Comparison of ENCODE assay signal across 20 cellular contexts in genomic region chr3:184346480-184346879, GRCh38. TPM values are rescaled to one million over a fixed set of nuclear protein-coding genes. Genes with fewer than 3 reads are reported as not detected.
A peak's percentile ranks its signal among the peaks of the same experiment; 100 is the strongest.
DNase-seq lines count a peak whose midpoint lies in the region; ATAC-seq, FAIRE-seq and TF ChIP-seq lines count a peak whose summit lies in the region.
"Had no signal": no experiment of that assay in that cellular context is flagged by ENCODE, and none has a peak within 500 bp of the region (broad histone marks: within the 10 kb centered on the region; RNA-seq: fewer than 3 reads in every experiment).

No MANE protein-coding gene starts in this region.

- H3K9me3 Mint-ChIP-seq in activated CD8-positive, alpha-beta T cell treated with anti-CD3 and anti-CD28 coated beads for 36 hours = no peaks in the 10 kb centered on the region

- no peak overlapping the region for H3K27ac Mint-ChIP-seq in activated CD8-positive, alpha-beta T cell treated with anti-CD3 and anti-CD28 coated beads for 36 hours

- TF ChIP-seq RAD21 in HepG2 (CRISPR knock-in tag; IDR thresholded peaks at IDR 0.05) = no peak

- no peak for FAIRE-seq in HepG2 (lab: Jason Lieb, UNC)
- FAIRE-seq: A549, GM12878 had no signal

- TF ChIP-seq POLR2A in HepG2 (IDR thresholded peaks at IDR 0.05; ENCODE audit: insufficient read depth in 1 of 2, low read depth in 2 of 2, low read length in 2 of 2) (no peak), right lobe of liver (IDR thresholded peaks at IDR 0.05) (no peak)

- no peak overlapping the region for H3K9ac ChIP-seq in HepG2 (ENCODE audit: insufficient read depth, low read depth, low read length)

- H3K79me2 ChIP-seq in HepG2 (ENCODE audit: insufficient read depth, low read length) = no peaks in the 10 kb centered on the region

- ATAC-seq in HepG2 = no peak
- no peak for ATAC-seq in right lobe of liver
- no peak for ATAC-seq in psoas muscle
- ATAC-seq in GM21526 (IDR thresholded peaks at IDR 0.05; ENCODE audit: low FRiP score, unreplicated experiment) = no peak
- no peak for ATAC-seq in activated CD8-positive, alpha-beta T cell treated with anti-CD3 and anti-CD28 coated beads for 36 hours
- no peak for ATAC-seq in GM18519 (IDR thresholded peaks at IDR 0.05; ENCODE audit: low FRiP score, unreplicated experiment)

- no peak overlapping the region for H2AFZ ChIP-seq in HepG2 (ENCODE audit: low read length)

- no peaks in the 10 kb centered on the region for H3K27me3 Mint-ChIP-seq in activated CD8-positive, alpha-beta T cell treated with anti-CD3 and anti-CD28 coated beads for 36 hours

- H3K4me1 Mint-ChIP-seq in activated CD8-positive, alpha-beta T cell treated with anti-CD3 and anti-CD28 coated beads for 36 hours (ENCODE audit: low read depth) = no peaks in the 10 kb centered on the region

- H3K9me3 ChIP-seq in HepG2 (ENCODE audit: low read length) (no peaks in the 10 kb centered on the region), right lobe of liver (no peaks in the 10 kb centered on the region), psoas muscle (no peaks in the 10 kb centered on the region)
- H3K9me3 ChIP-seq: A549; BLaER1 treated with 17β-estradiol and CSF1 and Interleukin-3, amounts not matched to agents 10 nM and 100 nM; HAP-1 had no signal

- POLR2A ChIA-PET in HepG2 (lab: Yijun Ruan, JAX) = interaction anchor here (2.2 kb wide), 1 partner anchor 11 kb away, joined by 5 read pairs; no protein-coding TSS in a partner anchor
- POLR2A ChIA-PET in activated CD8-positive, alpha-beta T cell treated with anti-CD3 and anti-CD28 coated beads for 36 hours (lab: Charles Lee) = interaction anchor here (0.9 to 1.7 kb wide), 3 partner anchors 9 to 21 kb away, joined by 3 to 10 read pairs (median 5); partner anchors contain the start of genes CLCN2, FAM131A and POLR2H

- H3K4me2 ChIP-seq in HepG2 (ENCODE audit: low read depth, low read length) = no peak overlapping the region
- H3K4me2 ChIP-seq: A549 had no signal

- CTCF ChIA-PET in HepG2 (lab: Yijun Ruan, JAX; ENCODE audit: low intra/inter-chr PET ratio, low total read pairs) = interaction anchor here (1.4 kb wide), 1 partner anchor 168 kb away, joined by 6 read pairs; no protein-coding TSS in a partner anchor
- CTCF ChIA-PET in activated CD8-positive, alpha-beta T cell treated with anti-CD3 and anti-CD28 coated beads for 36 hours (lab: Charles Lee) = interaction anchor here (3.4 kb wide), 1 partner anchor 8 kb away, joined by 16 read pairs; no protein-coding TSS in a partner anchor

- H3K27me3 ChIP-seq in HepG2 (ENCODE audit: control insufficient read depth in 1 of 2, insufficient read depth in 2 of 2, low read length in 2 of 2) (no peaks in the 10 kb centered on the region), right lobe of liver (no peaks in the 10 kb centered on the region), dorsolateral prefrontal cortex (no peaks in the 10 kb centered on the region), psoas muscle (ENCODE audit: insufficient read depth in 3 of 3, low read length in 2 of 3) (no peaks in the 10 kb centered on the region)
- H3K27me3 ChIP-seq: BLaER1 treated with 17β-estradiol and CSF1 and Interleukin-3, amounts not matched to agents 10 nM and 100 nM had no signal

- no peak overlapping the region for H3K4me3 Mint-ChIP-seq in activated CD8-positive, alpha-beta T cell treated with anti-CD3 and anti-CD28 coated beads for 36 hours

- H3K4me1 ChIP-seq in HepG2 (ENCODE audit: insufficient read depth, low read length) = peaks cover 15% of the 10 kb centered on the region
- peaks cover 0 to 6% (median 2%) of the 10 kb centered on the region in 4 donors for H3K4me1 ChIP-seq in right lobe of liver
- peaks cover 11% of the 10 kb centered on the region for H3K4me1 ChIP-seq in psoas muscle

- H3K36me3 ChIP-seq in HepG2 (replicated peaks in 1 of 2; ENCODE audit: control insufficient read depth in 1 of 2, insufficient read depth in 2 of 2, low read length in 2 of 2) (peaks cover 4 to 22% of the 10 kb centered on the region in 2 experiments; a peak in 4 of 5 replicates), right lobe of liver (no peaks in the 10 kb centered on the region), psoas muscle (ENCODE audit: insufficient read depth in 1 of 2, low read depth in 1 of 2) (peaks cover 2 to 33% of the 10 kb centered on the region in 2 donors)

- TF ChIP-seq CTCF in HepG2 (CRISPR knock-in tag; IDR thresholded peaks at IDR 0.05) = no peak
- no peak for TF ChIP-seq CTCF in right lobe of liver (IDR thresholded peaks at IDR 0.05)
- TF ChIP-seq CTCF in dorsolateral prefrontal cortex (IDR thresholded peaks at IDR 0.05 in 54 of 56, conservative IDR thresholded peaks at IDR 0.05 in 2 of 56; ENCODE audit: low read depth in 1 of 56, partially characterized antibody in 56 of 56) = no peak
- TF ChIP-seq CTCF in psoas muscle (IDR thresholded peaks at IDR 0.05) = no peak
- TF ChIP-seq CTCF in activated CD8-positive, alpha-beta T cell treated with anti-CD3 and anti-CD28 coated beads for 36 hours (IDR thresholded peaks at IDR 0.05) = no peak

- in situ Hi-C loops in HepG2 (cut with HindIII; ENCODE audit: extremely low pct_ligation_motif_present, low pct_unique_long_range_greater_than_20kb) = no loop called here

- H4K20me1 ChIP-seq in HepG2 (ENCODE audit: insufficient read depth, low read length) = no peaks in the 10 kb centered on the region

- DNase-seq in HepG2 (ENCODE audit: low spot score) = no peak
- no peak for DNase-seq in right lobe of liver
- DNase-seq in dorsolateral prefrontal cortex = no peak
- no peak for DNase-seq in psoas muscle
- no peak for DNase-seq in OCI-M2 (lab: John Stamatoyannopoulos, UW; ENCODE audit: unreplicated experiment)
- DNase-seq in activated CD8-positive, alpha-beta T cell treated with anti-CD3 and anti-CD28 coated beads for 36 hours = no peak
- DNase-seq: DND-41; GDM1; MV-4-11; NCI-H2171; NCI-H69; NK-92 treated with Interleukin-12 subunit alpha and Interleukin-12 subunit beta, amount 100 ng/mL, for 24 hours; RPMI8226 had no signal

- H3K27ac ChIP-seq in HepG2 (ENCODE audit: extremely low read length, insufficient read depth, low read length) (no peak overlapping the region), right lobe of liver (no peak overlapping the region), dorsolateral prefrontal cortex (peak overlapping the region in 56 of 59 donors; percentile 80 to 98 (median 93)), psoas muscle (peak overlapping the region; percentile 56)
- H3K27ac ChIP-seq: A549; BLaER1 treated with 17β-estradiol and CSF1 and Interleukin-3, amounts not matched to agents 10 nM and 100 nM had no signal

- no peaks in the 10 kb centered on the region for H3K36me3 Mint-ChIP-seq in activated CD8-positive, alpha-beta T cell treated with anti-CD3 and anti-CD28 coated beads for 36 hours (ENCODE audit: low read depth)

- H3K4me3 ChIP-seq in HepG2 (replicated peaks in 1 of 3; ENCODE audit: insufficient read depth in 1 of 3, low read depth in 2 of 3, low read length in 3 of 3) (no peak overlapping the region), right lobe of liver (no peak overlapping the region), dorsolateral prefrontal cortex (peak overlapping the region in 2 of 59 donors; percentile 15 to 22), psoas muscle (no peak overlapping the region)
- H3K4me3 ChIP-seq: A549; BLaER1 treated with 17β-estradiol and CSF1 and Interleukin-3, amounts not matched to agents 10 nM and 100 nM; GM12878; HAP-1 had no signal

- no peak for TF ChIP-seq EP300 in HepG2 (IDR thresholded peaks at IDR 0.05; ENCODE audit: low read depth in 2 of 2, low read length in 2 of 2)
- no peak for TF ChIP-seq EP300 in HepG2 (CRISPR knock-in tag; IDR thresholded peaks at IDR 0.05; ENCODE audit: borderline replicate concordance)

- BruUV-seq in HepG2 (replicated peaks; lab: Mats Ljungman, UMichigan) = no TSS peak

- 99% methylated on average over 13 of the region's 16 CpGs for WGBS in HepG2 (ENCODE audit: low lambda C conversion rate)
- WGBS in right lobe of liver (ENCODE audit: insufficient coverage, low coverage, low lambda C conversion rate, missing lambda C conversion rate) = 73% methylated on average over 2 of the region's 16 CpGs
- 86 to 91% (median 90%) methylated on average over 16 of the region's 16 CpGs for WGBS in psoas muscle, 3 donors

- intact Hi-C loops in HepG2 (cut with micrococcal nuclease; ENCODE audit: unreplicated experiment) (no loop called here), right lobe of liver (cut with DNase I) (no loop called here), dorsolateral prefrontal cortex (cut with DNase I) (no loop called here), psoas muscle (cut with DNase I) (no loop called here)
- intact Hi-C loops in activated CD8-positive, alpha-beta T cell treated with anti-CD3 and anti-CD28 coated beads for 36 hours (cut with micrococcal nuclease) = no loop called here

RNA-seq across cellular contexts. Expression of gene FAM131A, which starts 9.1 kb away (rescaled TPM):
- total RNA-seq in HepG2 (2016; rRNA removed; fragmentation: Illumina TruSeq; extraction: Trizol) = 7.4 and 9.3 TPM in 2 replicates
- total RNA-seq in HepG2 (2016; cell fraction: cytosol; rRNA removed; fragmentation: Illumina TruSeq; extraction: Trizol; ENCODE audit: low read depth) = 2.3 and 2.5 TPM in 2 replicates
- total RNA-seq in HepG2 (2016; cell fraction: insoluble cytoplasmic fraction; rRNA removed; fragmentation: Illumina TruSeq; extraction: Trizol) = 4.8 and 8.7 TPM in 2 replicates
- total RNA-seq in HepG2 (2016; cell fraction: membrane; rRNA removed; fragmentation: Illumina TruSeq; extraction: Trizol) = 7.8 and 8.3 TPM in 2 replicates
- 4.4 and 6.5 TPM in 2 replicates for total RNA-seq in HepG2 (2016; cell fraction: nucleus; rRNA removed; fragmentation: Illumina TruSeq; extraction: Trizol)
- 9.2 and 14.1 TPM in 2 replicates for polyA plus RNA-seq in HepG2 (2011; rRNA removed)
- 11.9 and 16.8 TPM in 2 replicates for polyA plus RNA-seq in HepG2 (2011; cell fraction: cytosol; rRNA removed)
- polyA plus RNA-seq in HepG2 (2011; cell fraction: nucleus; rRNA removed) = 23.9 and 25.8 TPM in 2 replicates
- polyA plus RNA-seq in HepG2 (2012) = 5.8 and 9.8 TPM in 2 replicates
- 2.3 and 3.2 TPM in 2 replicates for polyA plus RNA-seq in HepG2 (2016; cell fraction: cytosol; fragmentation: Illumina TruSeq; extraction: Trizol; ENCODE audit: low read depth)
- 5.3 and 7.8 TPM in 2 replicates for polyA plus RNA-seq in HepG2 (2016; cell fraction: insoluble cytoplasmic fraction; fragmentation: Illumina TruSeq; extraction: Trizol; ENCODE audit: low read depth)
- polyA plus RNA-seq in HepG2 (2016; cell fraction: membrane; fragmentation: Illumina TruSeq; extraction: Trizol; ENCODE audit: low read depth) = 5.7 and 5.8 TPM in 2 replicates
- 12.3 and 13.4 TPM in 2 replicates for polyA plus RNA-seq in HepG2 (2016; cell fraction: nucleus; fragmentation: Illumina TruSeq; extraction: Trizol; ENCODE audit: insufficient read depth, low read depth)
- polyA minus RNA-seq in HepG2 (2011; rRNA and poly(A)+ RNA removed; ENCODE audit: low replicate concordance) = 22.1 and 24.2 TPM in 2 replicates
- polyA minus RNA-seq in HepG2 (2011; cell fraction: cytosol; rRNA and poly(A)+ RNA removed) = 7.0 and 7.3 TPM in 2 replicates
- 7.0 and 9.2 TPM in 2 replicates for polyA minus RNA-seq in HepG2 (2011; cell fraction: nucleus; rRNA and poly(A)+ RNA removed)
- 1 to 10 TPM; 2.4 to 6.5 (median 3.1) TPM for total RNA-seq in right lobe of liver
- 100 to 1,000 TPM in 106 of 120 experiments, 10 to 100 TPM in 14; 76.8 to 195 (median 128) TPM for total RNA-seq in dorsolateral prefrontal cortex
- 10 to 100 TPM; 12.6 to 20.3 (median 13.9) TPM for total RNA-seq in psoas muscle
- 10 to 100 TPM; 12.9 to 26.8 (median 20.2) TPM for polyA plus RNA-seq in psoas muscle
- total RNA-seq in activated CD8-positive, alpha-beta T cell treated with anti-CD3 and anti-CD28 coated beads for 36 hours = 1 to 10 TPM; 4.0 to 5.5 TPM

RNA-seq across cellular contexts. Expression of gene CLCN2, which starts 14.9 kb away (rescaled TPM):
- total RNA-seq in HepG2 (2016; rRNA removed; fragmentation: Illumina TruSeq; extraction: Trizol) (5.2 and 13.5 TPM in 2 replicates), right lobe of liver (1 to 10 TPM; 1.8 to 2.9 (median 2.5) TPM), dorsolateral prefrontal cortex (10 to 100 TPM; 11.7 to 50.5 (median 26.1) TPM), psoas muscle (1 to 10 TPM in 3 of 4 donors, under 1 TPM in 1; 0.64 to 2.3 (median 1.4) TPM)
- total RNA-seq in HepG2 (2016; cell fraction: cytosol; rRNA removed; fragmentation: Illumina TruSeq; extraction: Trizol; ENCODE audit: low read depth) = 6.6 and 7.6 TPM in 2 replicates
- total RNA-seq in HepG2 (2016; cell fraction: insoluble cytoplasmic fraction; rRNA removed; fragmentation: Illumina TruSeq; extraction: Trizol) = 3.5 and 14.3 TPM in 2 replicates
- 5.6 and 6.9 TPM in 2 replicates for total RNA-seq in HepG2 (2016; cell fraction: membrane; rRNA removed; fragmentation: Illumina TruSeq; extraction: Trizol)
- 19.4 and 22.0 TPM in 2 replicates for total RNA-seq in HepG2 (2016; cell fraction: nucleus; rRNA removed; fragmentation: Illumina TruSeq; extraction: Trizol)
- polyA plus RNA-seq in HepG2 (2011; rRNA removed) (11.4 and 14.3 TPM in 2 replicates), psoas muscle (1 to 10 TPM; 1.2 to 2.8 (median 2.0) TPM)
- 5.5 and 6.4 TPM in 2 replicates for polyA plus RNA-seq in HepG2 (2011; cell fraction: cytosol; rRNA removed)
- polyA plus RNA-seq in HepG2 (2011; cell fraction: nucleus; rRNA removed) = 41.8 and 47.0 TPM in 2 replicates
- 5.4 and 6.1 TPM in 2 replicates for polyA plus RNA-seq in HepG2 (2012)
- 2.0 and 2.6 TPM in 2 replicates for polyA plus RNA-seq in HepG2 (2016; cell fraction: cytosol; fragmentation: Illumina TruSeq; extraction: Trizol; ENCODE audit: low read depth)
- polyA plus RNA-seq in HepG2 (2016; cell fraction: insoluble cytoplasmic fraction; fragmentation: Illumina TruSeq; extraction: Trizol; ENCODE audit: low read depth) = 4.8 and 5.5 TPM in 2 replicates
- 3.7 and 4.4 TPM in 2 replicates for polyA plus RNA-seq in HepG2 (2016; cell fraction: membrane; fragmentation: Illumina TruSeq; extraction: Trizol; ENCODE audit: low read depth)
- 50.3 and 58.1 TPM in 2 replicates for polyA plus RNA-seq in HepG2 (2016; cell fraction: nucleus; fragmentation: Illumina TruSeq; extraction: Trizol; ENCODE audit: insufficient read depth, low read depth)
- 29.7 and 47.2 TPM in 2 replicates for polyA minus RNA-seq in HepG2 (2011; rRNA and poly(A)+ RNA removed; ENCODE audit: low replicate concordance)
- polyA minus RNA-seq in HepG2 (2011; cell fraction: cytosol; rRNA and poly(A)+ RNA removed) = 5.3 and 6.0 TPM in 2 replicates
- 26.4 and 31.7 TPM in 2 replicates for polyA minus RNA-seq in HepG2 (2011; cell fraction: nucleus; rRNA and poly(A)+ RNA removed)
- total RNA-seq in activated CD8-positive, alpha-beta T cell treated with anti-CD3 and anti-CD28 coated beads for 36 hours = 1 to 10 TPM; 4.0 to 4.2 TPM

RNA-seq across cellular contexts. Expression of gene POLR2H, which starts 15.0 kb away (rescaled TPM):
- total RNA-seq in HepG2 (2016; rRNA removed; fragmentation: Illumina TruSeq; extraction: Trizol) (109 and 118 TPM in 2 replicates), right lobe of liver (10 to 100 TPM; 27.4 to 65.7 (median 35.3) TPM), dorsolateral prefrontal cortex (10 to 100 TPM; 27.9 to 64.8 (median 47.7) TPM), psoas muscle (10 to 100 TPM; 21.2 to 33.2 (median 28.6) TPM)
- total RNA-seq in HepG2 (2016; cell fraction: cytosol; rRNA removed; fragmentation: Illumina TruSeq; extraction: Trizol; ENCODE audit: low read depth) = 85.0 and 90.2 TPM in 2 replicates
- total RNA-seq in HepG2 (2016; cell fraction: insoluble cytoplasmic fraction; rRNA removed; fragmentation: Illumina TruSeq; extraction: Trizol) = 113 and 114 TPM in 2 replicates
- total RNA-seq in HepG2 (2016; cell fraction: membrane; rRNA removed; fragmentation: Illumina TruSeq; extraction: Trizol) = 110 and 111 TPM in 2 replicates
- total RNA-seq in HepG2 (2016; cell fraction: nucleus; rRNA removed; fragmentation: Illumina TruSeq; extraction: Trizol) = 97.2 and 98.4 TPM in 2 replicates
- polyA plus RNA-seq in HepG2 (2011; rRNA removed) (165 and 194 TPM in 2 replicates), psoas muscle (100 to 1,000 TPM in 1 of 3 donors, 10 to 100 TPM in 2; 41.6 to 117 (median 62.8) TPM)
- polyA plus RNA-seq in HepG2 (2011; cell fraction: cytosol; rRNA removed) = 159 and 209 TPM in 2 replicates
- 292 and 351 TPM in 2 replicates for polyA plus RNA-seq in HepG2 (2011; cell fraction: nucleus; rRNA removed)
- 85.4 and 92.7 TPM in 2 replicates for polyA plus RNA-seq in HepG2 (2012)
- 70.3 and 83.0 TPM in 2 replicates for polyA plus RNA-seq in HepG2 (2016; cell fraction: cytosol; fragmentation: Illumina TruSeq; extraction: Trizol; ENCODE audit: low read depth)
- 116 and 125 TPM in 2 replicates for polyA plus RNA-seq in HepG2 (2016; cell fraction: insoluble cytoplasmic fraction; fragmentation: Illumina TruSeq; extraction: Trizol; ENCODE audit: low read depth)
- 90.4 and 98.9 TPM in 2 replicates for polyA plus RNA-seq in HepG2 (2016; cell fraction: membrane; fragmentation: Illumina TruSeq; extraction: Trizol; ENCODE audit: low read depth)
- polyA plus RNA-seq in HepG2 (2016; cell fraction: nucleus; fragmentation: Illumina TruSeq; extraction: Trizol; ENCODE audit: insufficient read depth, low read depth) = 259 and 265 TPM in 2 replicates
- 73.2 and 182 TPM in 2 replicates for polyA minus RNA-seq in HepG2 (2011; rRNA and poly(A)+ RNA removed; ENCODE audit: low replicate concordance)
- 38.2 and 41.4 TPM in 2 replicates for polyA minus RNA-seq in HepG2 (2011; cell fraction: cytosol; rRNA and poly(A)+ RNA removed)
- 89.4 and 96.7 TPM in 2 replicates for polyA minus RNA-seq in HepG2 (2011; cell fraction: nucleus; rRNA and poly(A)+ RNA removed)
- 100 to 1,000 TPM; 166 to 169 TPM for total RNA-seq in activated CD8-positive, alpha-beta T cell treated with anti-CD3 and anti-CD28 coated beads for 36 hours

RNA-seq across cellular contexts. Expression of gene THPO, which starts 31.5 kb away (rescaled TPM):
- total RNA-seq in HepG2 (2016; rRNA removed; fragmentation: Illumina TruSeq; extraction: Trizol) = 2.8 and 2.9 TPM in 2 replicates
- total RNA-seq in HepG2 (2016; cell fraction: cytosol; rRNA removed; fragmentation: Illumina TruSeq; extraction: Trizol; ENCODE audit: low read depth) = 2.6 and 3.9 TPM in 2 replicates
- 2.3 and 2.8 TPM in 2 replicates for total RNA-seq in HepG2 (2016; cell fraction: insoluble cytoplasmic fraction; rRNA removed; fragmentation: Illumina TruSeq; extraction: Trizol)
- 5.2 and 5.5 TPM in 2 replicates for total RNA-seq in HepG2 (2016; cell fraction: membrane; rRNA removed; fragmentation: Illumina TruSeq; extraction: Trizol)
- 2.5 and 4.7 TPM in 2 replicates for total RNA-seq in HepG2 (2016; cell fraction: nucleus; rRNA removed; fragmentation: Illumina TruSeq; extraction: Trizol)
- 4.7 and 4.8 TPM in 2 replicates for polyA plus RNA-seq in HepG2 (2011; rRNA removed)
- polyA plus RNA-seq in HepG2 (2011; cell fraction: cytosol; rRNA removed) = 4.9 and 5.7 TPM in 2 replicates
- 7.5 and 7.9 TPM in 2 replicates for polyA plus RNA-seq in HepG2 (2011; cell fraction: nucleus; rRNA removed)
- 7.3 and 8.9 TPM in 2 replicates for polyA plus RNA-seq in HepG2 (2012)
- 7.6 and 11.0 TPM in 2 replicates for polyA plus RNA-seq in HepG2 (2016; cell fraction: cytosol; fragmentation: Illumina TruSeq; extraction: Trizol; ENCODE audit: low read depth)
- polyA plus RNA-seq in HepG2 (2016; cell fraction: insoluble cytoplasmic fraction; fragmentation: Illumina TruSeq; extraction: Trizol; ENCODE audit: low read depth) = 7.4 and 10.7 TPM in 2 replicates
- polyA plus RNA-seq in HepG2 (2016; cell fraction: membrane; fragmentation: Illumina TruSeq; extraction: Trizol; ENCODE audit: low read depth) = 17.1 and 18.8 TPM in 2 replicates
- polyA plus RNA-seq in HepG2 (2016; cell fraction: nucleus; fragmentation: Illumina TruSeq; extraction: Trizol; ENCODE audit: insufficient read depth, low read depth) = 13.0 and 14.1 TPM in 2 replicates
- polyA minus RNA-seq in HepG2 (2011; rRNA and poly(A)+ RNA removed; ENCODE audit: low replicate concordance) = 0.61 and 6.7 TPM in 2 replicates
- polyA minus RNA-seq in HepG2 (2011; cell fraction: cytosol; rRNA and poly(A)+ RNA removed) = 3.9 and 5.5 TPM in 2 replicates
- 4.0 and 4.8 TPM in 2 replicates for polyA minus RNA-seq in HepG2 (2011; cell fraction: nucleus; rRNA and poly(A)+ RNA removed)
- total RNA-seq in right lobe of liver = 10 to 100 TPM in 3 of 6 experiments, 1 to 10 TPM in 3; 8.2 to 12.1 (median 10.5) TPM
- 10 to 100 TPM in 1 of 120 experiments, 1 to 10 TPM in 118, under 1 TPM in 1; 0.95 to 11.7 (median 3.5) TPM for total RNA-seq in dorsolateral prefrontal cortex
- 1 to 10 TPM in 2 of 4 donors, under 1 TPM in 2; 0.79 to 3.0 (median 1.3) TPM for total RNA-seq in psoas muscle
- polyA plus RNA-seq in psoas muscle = 1 to 10 TPM in 1 of 3 donors, under 1 TPM in 2; 0.49 to 1.2 (median 0.55) TPM
- not detected for total RNA-seq in activated CD8-positive, alpha-beta T cell treated with anti-CD3 and anti-CD28 coated beads for 36 hours
- total RNA-seq: GM12878, OCI-LY7 had no signal
- polyA plus RNA-seq: GM12878 had no signal

RNA-seq across cellular contexts. Expression of gene EIF4G1, which starts 32.1 kb away (rescaled TPM):
- 213 and 244 TPM in 2 replicates for total RNA-seq in HepG2 (2016; rRNA removed; fragmentation: Illumina TruSeq; extraction: Trizol)
- total RNA-seq in HepG2 (2016; cell fraction: cytosol; rRNA removed; fragmentation: Illumina TruSeq; extraction: Trizol; ENCODE audit: low read depth) = 19.7 and 27.8 TPM in 2 replicates
- 208 and 223 TPM in 2 replicates for total RNA-seq in HepG2 (2016; cell fraction: insoluble cytoplasmic fraction; rRNA removed; fragmentation: Illumina TruSeq; extraction: Trizol)
- total RNA-seq in HepG2 (2016; cell fraction: membrane; rRNA removed; fragmentation: Illumina TruSeq; extraction: Trizol) = 77.1 and 81.4 TPM in 2 replicates
- 163 and 210 TPM in 2 replicates for total RNA-seq in HepG2 (2016; cell fraction: nucleus; rRNA removed; fragmentation: Illumina TruSeq; extraction: Trizol)
- 208 and 228 TPM in 2 replicates for polyA plus RNA-seq in HepG2 (2011; rRNA removed)
- polyA plus RNA-seq in HepG2 (2011; cell fraction: cytosol; rRNA removed) = 139 and 145 TPM in 2 replicates
- 229 and 287 TPM in 2 replicates for polyA plus RNA-seq in HepG2 (2011; cell fraction: nucleus; rRNA removed)
- polyA plus RNA-seq in HepG2 (2012) = 122 and 142 TPM in 2 replicates
- 15.3 and 16.7 TPM in 2 replicates for polyA plus RNA-seq in HepG2 (2016; cell fraction: cytosol; fragmentation: Illumina TruSeq; extraction: Trizol; ENCODE audit: low read depth)
- 217 and 276 TPM in 2 replicates for polyA plus RNA-seq in HepG2 (2016; cell fraction: insoluble cytoplasmic fraction; fragmentation: Illumina TruSeq; extraction: Trizol; ENCODE audit: low read depth)
- 53.0 and 64.3 TPM in 2 replicates for polyA plus RNA-seq in HepG2 (2016; cell fraction: membrane; fragmentation: Illumina TruSeq; extraction: Trizol; ENCODE audit: low read depth)
- 324 and 332 TPM in 2 replicates for polyA plus RNA-seq in HepG2 (2016; cell fraction: nucleus; fragmentation: Illumina TruSeq; extraction: Trizol; ENCODE audit: insufficient read depth, low read depth)
- 348 and 721 TPM in 2 replicates for polyA minus RNA-seq in HepG2 (2011; rRNA and poly(A)+ RNA removed; ENCODE audit: low replicate concordance)
- polyA minus RNA-seq in HepG2 (2011; cell fraction: cytosol; rRNA and poly(A)+ RNA removed) = 122 and 123 TPM in 2 replicates
- 107 and 113 TPM in 2 replicates for polyA minus RNA-seq in HepG2 (2011; cell fraction: nucleus; rRNA and poly(A)+ RNA removed)
- total RNA-seq in right lobe of liver = 100 to 1,000 TPM; 262 to 368 (median 291) TPM
- total RNA-seq in dorsolateral prefrontal cortex = 100 to 1,000 TPM; 152 to 287 (median 190) TPM
- total RNA-seq in psoas muscle = 100 to 1,000 TPM; 448 to 726 (median 633) TPM
- 100 to 1,000 TPM; 395 to 787 (median 628) TPM for polyA plus RNA-seq in psoas muscle
- 100 to 1,000 TPM; 429 to 437 TPM for total RNA-seq in activated CD8-positive, alpha-beta T cell treated with anti-CD3 and anti-CD28 coated beads for 36 hours

Comparison
In these comparisons a context has a peak if more than half of its experiments do, and no peak if none do; other contexts are left out.
1. H3K27ac ChIP-seq: peak in dorsolateral prefrontal cortex (56 of 59) and psoas muscle (single experiment); none in HepG2 (single experiment) and right lobe of liver (0 of 3).